ENCODE assay signal across 21 cellular contexts in genomic region chr15:90863987-90864386, GRCh38. TPM values are rescaled to one million over a fixed set of nuclear protein-coding genes. Genes with fewer than 3 reads are reported as not detected.
DNase-seq lines count a peak whose midpoint lies in the region; ATAC-seq, FAIRE-seq and TF ChIP-seq lines count a peak whose summit lies in the region.
"Had no signal": no experiment of that assay in that cellular context is flagged by ENCODE, and none has a peak within 500 bp of the region (broad histone marks: within the 10 kb centered on the region; RNA-seq: fewer than 3 reads in every experiment).

No MANE protein-coding gene starts in this region.

- no peak overlapping the region for H3K9ac ChIP-seq in H1 (replicated peaks in 1 of 4; ENCODE audit: extremely low read depth in 1 of 4, low read depth in 3 of 4, low read length in 3 of 4)

- TF ChIP-seq POLR2A in H1 (IDR thresholded peaks at IDR 0.05; ENCODE audit: control extremely low read depth in 1 of 2, low read depth in 2 of 2, low read length in 2 of 2), result no peak

- no peak overlapping the region for H4K8ac ChIP-seq in H1 (ENCODE audit: extremely low read depth, insufficient read depth, low read length)

- peak overlapping the region; percentile 43 for H3K27ac ChIP-seq in PC-9
- no peak overlapping the region for H3K27ac ChIP-seq in H1 (ENCODE audit: low read depth, low read length)
- H3K27ac ChIP-seq: hepatocyte had no signal

- H4K91ac ChIP-seq in H1 (replicated peaks; ENCODE audit: insufficient read length, low read length), result no peak overlapping the region

- no peaks in the 10 kb centered on the region for H4K20me1 ChIP-seq in PC-9 (ENCODE audit: insufficient read depth)
- H4K20me1 ChIP-seq in H1 (replicated peaks in 1 of 2; ENCODE audit: control insufficient read depth in 1 of 2, insufficient read depth in 2 of 2, low read length in 2 of 2), result no peaks in the 10 kb centered on the region

- TF ChIP-seq CTCF in PC-9 (conservative IDR thresholded peaks at IDR 0.05) (no peak), H1 (IDR thresholded peaks at IDR 0.05; ENCODE audit: control extremely low read depth in 1 of 3, insufficient read depth in 1 of 3, low read depth in 1 of 3, low read length in 3 of 3) (no peak)

- H3K79me2 ChIP-seq in PC-9 (ENCODE audit: low read depth), result no peaks in the 10 kb centered on the region
- no peaks in the 10 kb centered on the region for H3K79me2 ChIP-seq in H1 (ENCODE audit: control insufficient read depth in 1 of 2, insufficient read depth in 2 of 2, low read length in 2 of 2)
- H3K79me2 ChIP-seq: hepatocyte had no signal

- H3K36me3 Mint-ChIP-seq in activated T-cell treated with anti-CD3 and anti-CD28 coated beads, Interleukin-2, amount 50 U/mL, for 4 hours (ENCODE audit: insufficient read depth), result no peaks in the 10 kb centered on the region
- no peaks in the 10 kb centered on the region for H3K36me3 Mint-ChIP-seq in stimulated activated naive CD8-positive, alpha-beta T cell treated with anti-CD3 and anti-CD28 coated beads, Interleukin-15, Interleukin-2, amounts not matched to agents 100 ng/mL and 50 ng/mL, for 24 hours (ENCODE audit: low read depth)
- H3K36me3 Mint-ChIP-seq: brain had no signal

- peak overlapping the region; percentile 7; the same call in 1 of the 2 replicates for H2BK20ac ChIP-seq in H1 (ENCODE audit: low read length)

- no peak overlapping the region for H3K14ac ChIP-seq in H1 (ENCODE audit: insufficient read length)

- no peak overlapping the region; the same call in 1 of the 2 replicates for H2BK5ac ChIP-seq in H1 (ENCODE audit: low read depth, low read length)

- no peak overlapping the region for H3K4ac ChIP-seq in H1 (replicated peaks; ENCODE audit: insufficient read length, low read depth, low read length)

- no peak for TF ChIP-seq EP300 in H1 (IDR thresholded peaks at IDR 0.05; ENCODE audit: borderline replicate concordance in 1 of 2, low read depth in 2 of 2, low read length in 2 of 2)

- H4K5ac ChIP-seq in H1 (ENCODE audit: insufficient read length, low read depth, low read length), result no peak overlapping the region

- H3K27ac Mint-ChIP-seq in stimulated activated naive CD8-positive, alpha-beta T cell treated with anti-CD3 and anti-CD28 coated beads, Interleukin-15, Interleukin-2, amounts not matched to agents 100 ng/mL and 50 ng/mL, for 24 hours, result peak overlapping the region; percentile 10

- BruUV-seq in PC-9 (replicated peaks; lab: Mats Ljungman, UMichigan), result no TSS peak

- H3K4me2 ChIP-seq in PC-9 (peak overlapping the region; percentile 49), H1 (ENCODE audit: insufficient read depth in 1 of 2, low read depth in 2 of 2, low read length in 2 of 2) (no peak overlapping the region)
- H3K4me2 ChIP-seq: hepatocyte had no signal

- H2BK120ac ChIP-seq in H1 (replicated peaks; ENCODE audit: low read depth, low read length), result no peak overlapping the region

- H3K9me3 ChIP-seq in PC-9 (ENCODE audit: insufficient read depth, low read depth) (no peaks in the 10 kb centered on the region), H1 (ENCODE audit: insufficient read depth in 2 of 2, low read depth in 1 of 2, low read length in 1 of 2) (no peaks in the 10 kb centered on the region)

- H3K27me3 Mint-ChIP-seq in activated T-cell treated with anti-CD3 and anti-CD28 coated beads, Interleukin-2, amount 50 U/mL, for 4 hours (ENCODE audit: low read depth), result no peaks in the 10 kb centered on the region
- no peaks in the 10 kb centered on the region for H3K27me3 Mint-ChIP-seq in stimulated activated naive CD8-positive, alpha-beta T cell treated with anti-CD3 and anti-CD28 coated beads, Interleukin-15, Interleukin-2, amounts not matched to agents 100 ng/mL and 50 ng/mL, for 24 hours

- no peak for FAIRE-seq in H1 (lab: Jason Lieb, UNC)
- FAIRE-seq: GM12892 had no signal

- H2AFZ ChIP-seq in PC-9 (no peak overlapping the region), H1 (ENCODE audit: low read length) (no peak overlapping the region)
- H2AFZ ChIP-seq: hepatocyte had no signal

- ATAC-seq in activated T-cell treated with anti-CD3 and anti-CD28 coated beads, Interleukin-2, amount 50 U/mL, for 4 hours, result peak; percentile 66 to 83
- ATAC-seq in GM21526 (IDR thresholded peaks at IDR 0.05; ENCODE audit: low FRiP score, unreplicated experiment) (no peak), HG03565 (IDR thresholded peaks at IDR 0.05; ENCODE audit: unreplicated experiment) (no peak)

- 88% methylated on average over 4 of the region's 4 CpGs; no CpG with 5 or more reads in 1 of the 2 experiments for WGBS in H1 (ENCODE audit: extremely low coverage in 1 of 2, insufficient coverage in 1 of 2, insufficient read length in 1 of 2, insufficient replicate concordance in 2 of 2, low coverage in 1 of 2, low lambda C conversion rate in 2 of 2, missing lambda C conversion rate in 1 of 2), 2 experiments

- POLR2A ChIA-PET in PC-9 (lab: Charles Lee; ENCODE audit: unreplicated experiment) (no interaction called here), H1 (lab: Charles Lee; ENCODE audit: partially characterized antibody) (interaction anchor here (0.8 to 1.2 kb wide), 3 partner anchors 22 to 34 kb away, joined by 3 read pairs; no protein-coding TSS in a partner anchor)

- H3K4me3 ChIP-seq in PC-9, result no peak overlapping the region
- no peak overlapping the region for H3K4me3 ChIP-seq in H1 (ENCODE audit: extremely low read depth in 1 of 4, insufficient read depth in 2 of 4, low read depth in 3 of 4, low read length in 4 of 4)
- H3K4me3 ChIP-seq: dorsolateral prefrontal cortex, hepatocyte had no signal

- H3F3A ChIP-seq in PC-9 (ENCODE audit: insufficient read depth, low read depth), result peaks cover 64% of the 10 kb centered on the region

- no peaks in the 10 kb centered on the region for H3K9me3 Mint-ChIP-seq in activated T-cell treated with anti-CD3 and anti-CD28 coated beads, Interleukin-2, amount 50 U/mL, for 4 hours
- H3K9me3 Mint-ChIP-seq in stimulated activated naive CD8-positive, alpha-beta T cell treated with anti-CD3 and anti-CD28 coated beads, Interleukin-15, Interleukin-2, amounts not matched to agents 100 ng/mL and 50 ng/mL, for 24 hours, result no peaks in the 10 kb centered on the region

- no peak overlapping the region for H3K56ac ChIP-seq in H1 (replicated peaks; ENCODE audit: insufficient read length, low read depth, low read length)

- H3K18ac ChIP-seq in H1 (ENCODE audit: extremely low read depth, low read length), result no peak overlapping the region

- H3K9me2 ChIP-seq in PC-9 (ENCODE audit: insufficient read depth), result no peaks in the 10 kb centered on the region

- H3K4me3 Mint-ChIP-seq in activated T-cell treated with anti-CD3 and anti-CD28 coated beads, Interleukin-2, amount 50 U/mL, for 4 hours, result no peak overlapping the region
- no peak overlapping the region for H3K4me3 Mint-ChIP-seq in stimulated activated naive CD8-positive, alpha-beta T cell treated with anti-CD3 and anti-CD28 coated beads, Interleukin-15, Interleukin-2, amounts not matched to agents 100 ng/mL and 50 ng/mL, for 24 hours

- H3K27me3 ChIP-seq in PC-9 (ENCODE audit: insufficient read depth, low read depth) (no peaks in the 10 kb centered on the region), H1 (replicated peaks in 1 of 4; ENCODE audit: control insufficient read depth in 3 of 4, extremely low read depth in 1 of 4, insufficient read depth in 3 of 4, low read length in 3 of 4) (no peaks in the 10 kb centered on the region)
- H3K27me3 ChIP-seq: dorsolateral prefrontal cortex, hepatocyte had no signal

- no peak overlapping the region for H3K23ac ChIP-seq in H1 (ENCODE audit: insufficient read length)

- H3K4me1 ChIP-seq in PC-9 (replicated peaks; ENCODE audit: insufficient read depth) (peaks cover 83% of the 10 kb centered on the region), H1 (replicated peaks in 1 of 4; ENCODE audit: control insufficient read depth in 3 of 4, insufficient read depth in 4 of 4, low read length in 3 of 4) (peaks cover 3 to 17% (median 12%) of the 10 kb centered on the region in 4 experiments)

- CTCF ChIA-PET in PC-9 (lab: Charles Lee) (interaction anchor here (0.7 kb wide), 1 partner anchor 73 kb away, joined by 3 read pairs; no protein-coding TSS in a partner anchor), H1 (lab: Charles Lee; ENCODE audit: partially characterized antibody) (interaction anchor here (0.6 to 3.0 kb wide), 16 partner anchors 12 to 664 kb away, joined by 3 to 23 read pairs (median 4); partner anchors contain the start of gene FES)

- H3K36me3 ChIP-seq in PC-9 (ENCODE audit: low read depth), result no peaks in the 10 kb centered on the region
- H3K36me3 ChIP-seq in H1 (ENCODE audit: control insufficient read depth in 2 of 4, insufficient read depth in 4 of 4, low read length in 3 of 4), result no peaks in the 10 kb centered on the region

- 0 out of 2 replicates have a peak overlapping the region, but pooled peaks have one; percentile 1 for H2BK12ac ChIP-seq in H1 (ENCODE audit: low read depth, low read length)

- no peak for DNase-seq in activated T-cell treated with anti-CD3 and anti-CD28 coated beads, Interleukin-2, amount 50 U/mL, for 4 hours
- no peak for DNase-seq in activated T-cell treated with anti-CD3 and anti-CD28 coated beads, Interleukin-2, amount 50 U/mL, for 1 hour
- DNase-seq in PC-9 (no peak), H1 (ENCODE audit: low read depth in 1 of 2, low spot score in 2 of 2) (no peak), AG08396 (ENCODE audit: low spot score) (no peak)
- DNase-seq: activated CD4-positive, CD25-positive, alpha-beta regulatory T cell; activated gamma-delta T cell; dorsolateral prefrontal cortex; GDM1; kidney glomerular epithelial cell; midbrain; NCI-H2029 treated with DMSO at 0.1 percent for 48 hours; occipital lobe; stimulated activated naive CD4-positive, alpha-beta T cell; SW 1271 had no signal

- no peak overlapping the region; the same call in 1 of the 2 replicates for H2AK5ac ChIP-seq in H1 (ENCODE audit: low read depth, low read length)

- no peak overlapping the region for H2BK15ac ChIP-seq in H1 (ENCODE audit: low read length)

- peaks cover 28% of the 10 kb centered on the region for H3K4me1 Mint-ChIP-seq in activated T-cell treated with anti-CD3 and anti-CD28 coated beads, Interleukin-2, amount 50 U/mL, for 4 hours (ENCODE audit: low read depth)
- peaks cover 51% of the 10 kb centered on the region for H3K4me1 Mint-ChIP-seq in stimulated activated naive CD8-positive, alpha-beta T cell treated with anti-CD3 and anti-CD28 coated beads, Interleukin-15, Interleukin-2, amounts not matched to agents 100 ng/mL and 50 ng/mL, for 24 hours (ENCODE audit: low read depth)

- no peaks in the 10 kb centered on the region for H3K79me1 ChIP-seq in H1 (ENCODE audit: low read depth, low read length)

- H3K23me2 ChIP-seq in H1 (ENCODE audit: low read depth, low read length), result peaks cover 1% of the 10 kb centered on the region; the same call in 1 of the 2 replicates

- TF ChIP-seq RAD21 in H1 (IDR thresholded peaks at IDR 0.05 in 1 of 2, conservative IDR thresholded peaks at IDR 0.05 in 1 of 2; ENCODE audit: low read depth in 2 of 2, low read length in 2 of 2), result no peak

- intact Hi-C loops in PC-9 (cut with micrococcal nuclease; ENCODE audit: unreplicated experiment), result no loop called here

RNA-seq across cellular contexts. Expression of gene FURIN, which starts 4.4 kb away (rescaled TPM):
- total RNA-seq in activated T-cell treated with anti-CD3 and anti-CD28 coated beads, Interleukin-2, amount 50 U/mL, for 4 hours, result 100 to 1,000 TPM; 162 to 242 (median 189) TPM
- 48.7 and 50.4 TPM in 2 replicates for total RNA-seq in PC-9 (2021)
- 28.0 and 32.1 TPM in 2 replicates for total RNA-seq in H1 (2021; fragmentation: NEBNext Ultra II Directional; extraction: Animal tissue kit (Norgen Biotek cat#: 25700))
- polyA plus RNA-seq in H1 (2011; rRNA removed), result 15.8 and 22.5 TPM in 2 replicates
- 14.1 TPM for polyA plus RNA-seq in H1 (2011; cell fraction: cytosol; rRNA removed)
- polyA plus RNA-seq in H1 (2011; cell fraction: nucleus; rRNA removed), result 23.4 TPM
- 14.0 to 24.5 TPM (median 23.1 TPM) in 4 replicates for polyA plus RNA-seq in H1 (2012, experiment 1 of 2)
- polyA plus RNA-seq in H1 (2012, experiment 2 of 2), result 21.8 TPM
- 25.4 TPM for polyA plus RNA-seq in H1 (2013, experiment 1 of 2)
- polyA plus RNA-seq in H1 (2013, experiment 2 of 2), result 27.3 TPM
- polyA minus RNA-seq in H1 (2011; rRNA and poly(A)+ RNA removed), result 14.0 and 17.4 TPM in 2 replicates
- polyA minus RNA-seq in H1 (2011; cell fraction: cytosol; rRNA and poly(A)+ RNA removed), result 17.1 TPM
- polyA minus RNA-seq in H1 (2011; cell fraction: nucleus; rRNA and poly(A)+ RNA removed), result 12.8 TPM

RNA-seq across cellular contexts. Expression of gene FES, which starts 20.3 kb away (rescaled TPM):
- total RNA-seq in activated T-cell treated with anti-CD3 and anti-CD28 coated beads, Interleukin-2, amount 50 U/mL, for 4 hours, result 1 to 10 TPM; 3.6 to 8.1 (median 5.8) TPM
- 2.1 and 3.8 TPM in 2 replicates for total RNA-seq in PC-9 (2021)
- 6.8 and 8.6 TPM in 2 replicates for total RNA-seq in H1 (2021; fragmentation: NEBNext Ultra II Directional; extraction: Animal tissue kit (Norgen Biotek cat#: 25700))
- 8.5 and 10.9 TPM in 2 replicates for polyA plus RNA-seq in H1 (2011; rRNA removed)
- polyA plus RNA-seq in H1 (2011; cell fraction: cytosol; rRNA removed), result 9.5 TPM
- polyA plus RNA-seq in H1 (2011; cell fraction: nucleus; rRNA removed), result 42.5 TPM
- 4.2 to 9.7 TPM (median 8.0 TPM) in 4 replicates for polyA plus RNA-seq in H1 (2012, experiment 1 of 2)
- 6.3 TPM for polyA plus RNA-seq in H1 (2012, experiment 2 of 2)
- 3.9 TPM for polyA plus RNA-seq in H1 (2013, experiment 1 of 2)
- polyA plus RNA-seq in H1 (2013, experiment 2 of 2), result 3.0 TPM
- 7.4 and 8.6 TPM in 2 replicates for polyA minus RNA-seq in H1 (2011; rRNA and poly(A)+ RNA removed)
- 9.8 TPM for polyA minus RNA-seq in H1 (2011; cell fraction: cytosol; rRNA and poly(A)+ RNA removed)
- polyA minus RNA-seq in H1 (2011; cell fraction: nucleus; rRNA and poly(A)+ RNA removed), result 18.5 TPM

RNA-seq across cellular contexts. Expression of gene MAN2A2, which starts 39.1 kb away (rescaled TPM):
- total RNA-seq in activated T-cell treated with anti-CD3 and anti-CD28 coated beads, Interleukin-2, amount 50 U/mL, for 4 hours, result 100 to 1,000 TPM in 2 of 3 donors, 10 to 100 TPM in 1; 93.2 to 124 (median 122) TPM
- total RNA-seq in PC-9 (2021), result 26.4 and 27.1 TPM in 2 replicates
- total RNA-seq in H1 (2021; fragmentation: NEBNext Ultra II Directional; extraction: Animal tissue kit (Norgen Biotek cat#: 25700)), result 21.9 and 23.1 TPM in 2 replicates
- polyA plus RNA-seq in H1 (2011; rRNA removed), result 29.7 and 35.9 TPM in 2 replicates
- polyA plus RNA-seq in H1 (2011; cell fraction: cytosol; rRNA removed), result 24.6 TPM
- polyA plus RNA-seq in H1 (2011; cell fraction: nucleus; rRNA removed), result 210 TPM
- 16.3 to 19.6 TPM (median 18.4 TPM) in 4 replicates for polyA plus RNA-seq in H1 (2012, experiment 1 of 2)
- polyA plus RNA-seq in H1 (2012, experiment 2 of 2), result 4.7 TPM
- 18.5 TPM for polyA plus RNA-seq in H1 (2013, experiment 1 of 2)
- polyA plus RNA-seq in H1 (2013, experiment 2 of 2), result 14.0 TPM
- 20.9 and 24.9 TPM in 2 replicates for polyA minus RNA-seq in H1 (2011; rRNA and poly(A)+ RNA removed)
- polyA minus RNA-seq in H1 (2011; cell fraction: cytosol; rRNA and poly(A)+ RNA removed), result 9.3 TPM
- 32.5 TPM for polyA minus RNA-seq in H1 (2011; cell fraction: nucleus; rRNA and poly(A)+ RNA removed)

Comparison
In these comparisons a context has a peak if more than half of its experiments do, and no peak if none do; other contexts are left out.
1. ATAC-seq: peak in activated T-cell treated with anti-CD3 and anti-CD28 coated beads, Interleukin-2, amount 50 U/mL, for 4 hours (2 of 2); none in GM21526 (single experiment) and HG03565 (single experiment).